8 cellular contexts compared by ENCODE assay signal in genomic region chr6:41723178-41723935, GRCh38. TPM values are rescaled to one million over a fixed set of nuclear protein-coding genes. Genes with fewer than 3 reads are reported as not detected.
DNase-seq lines count a peak whose midpoint lies in the region; ATAC-seq and TF ChIP-seq lines count a peak whose summit lies in the region.

No MANE protein-coding gene starts in this region.

- in situ Hi-C loops in Panc1 (cut with HindIII; ENCODE audit: low pct_unique_long_range_greater_than_20kb, low sequenced_read_pairs), result no loop called here

- H3K4me3 Mint-ChIP-seq in endodermal cell, result no peak overlapping the region

- WGBS in endodermal cell (ENCODE audit: insufficient coverage in 1 of 2, insufficient read length in 1 of 2), 2 experiments, result 72 to 82% methylated on average over 12 to 23 of the region's 23 CpGs

- no TSS peak for BruUV-seq in Panc1 (replicated peaks; lab: Mats Ljungman, UMichigan)

- no peaks in the 10 kb centered on the region for H3K27me3 Mint-ChIP-seq in endodermal cell (ENCODE audit: insufficient read depth)

- no peaks in the 10 kb centered on the region for H3K9me3 Mint-ChIP-seq in endodermal cell

- intact Hi-C loops in Panc1 (cut with micrococcal nuclease; ENCODE audit: unreplicated experiment), result no loop called here

- H3K4me1 ChIP-seq in Panc1 (ENCODE audit: control insufficient read depth, insufficient read depth, low read length) (peaks cover 11% of the 10 kb centered on the region), endodermal cell (ENCODE audit: control insufficient read depth, insufficient read depth, low read length) (no peaks in the 10 kb centered on the region), mononuclear cell (ENCODE audit: insufficient read depth, low read length) (peaks cover 95% of the 10 kb centered on the region)

- no peaks in the 10 kb centered on the region for H3K36me3 Mint-ChIP-seq in endodermal cell (ENCODE audit: low read depth)

- H3K9ac ChIP-seq in endodermal cell (ENCODE audit: extremely low read depth, low read length, poor library complexity, severe bottlenecking), result no peak overlapping the region

- no peaks in the 10 kb centered on the region for H3K36me3 ChIP-seq in Panc1 (ENCODE audit: control insufficient read depth, insufficient read depth, low read length)
- no peaks in the 10 kb centered on the region for H3K36me3 ChIP-seq in endodermal cell (ENCODE audit: control insufficient read depth, insufficient read depth, low read length)

- DNase-seq in AG08396 (ENCODE audit: low spot score) (peak; percentile 94), Panc1 (ENCODE audit: low read depth, low spot score) (no peak), endodermal cell (peak; percentile 74), NCI-H2081 (lab: John Stamatoyannopoulos, UW) (no peak)
- no peak for DNase-seq in stimulated activated naive CD4-positive, alpha-beta T cell (lab: John Stamatoyannopoulos, UW)

- no peak for TF ChIP-seq CTCF in Panc1 (IDR thresholded peaks at IDR 0.05)
- no peak for TF ChIP-seq CTCF in endodermal cell (conservative IDR thresholded peaks at IDR 0.05)

- peak overlapping the region; percentile 44 for H3K27ac Mint-ChIP-seq in endodermal cell

- peak; percentile 77 for ATAC-seq in GM19023 (IDR thresholded peaks at IDR 0.05; ENCODE audit: unreplicated experiment)
- peak; percentile 66 for ATAC-seq in HG03097 (IDR thresholded peaks at IDR 0.05; ENCODE audit: low FRiP score, unreplicated experiment)
- peak; percentile 77 for ATAC-seq in Panc1

- H3K9me3 ChIP-seq in Panc1 (ENCODE audit: control insufficient read depth, insufficient read depth, low read depth, low read length) (no peaks in the 10 kb centered on the region), endodermal cell (ENCODE audit: control insufficient read depth, low read length) (no peaks in the 10 kb centered on the region), mononuclear cell (ENCODE audit: low read depth, low read length) (no peaks in the 10 kb centered on the region)

- CTCF ChIA-PET in Panc1 (lab: Charles Lee), result no interaction called here

- H3K4me3 ChIP-seq in Panc1 (ENCODE audit: low read depth in 2 of 2, low read length in 2 of 2) (no peak overlapping the region), endodermal cell (ENCODE audit: low read length) (no peak overlapping the region), mononuclear cell (ENCODE audit: low read length) (peak overlapping the region; percentile 38)

- POLR2A ChIA-PET in Panc1 (lab: Charles Lee), result no interaction called here

- H3K27ac ChIP-seq in Panc1 (ENCODE audit: low read length) (no peak overlapping the region), endodermal cell (ENCODE audit: low read depth, low read length) (no peak overlapping the region)

- peaks cover 13% of the 10 kb centered on the region for H3K4me1 Mint-ChIP-seq in endodermal cell

- H3K27me3 ChIP-seq in Panc1 (ENCODE audit: control insufficient read depth, insufficient read depth, low read length) (no peaks in the 10 kb centered on the region), endodermal cell (ENCODE audit: control insufficient read depth, insufficient read depth, low read length, poor library complexity, severe bottlenecking) (no peaks in the 10 kb centered on the region), mononuclear cell (ENCODE audit: insufficient read depth, low read length) (no peaks in the 10 kb centered on the region)

RNA-seq across cellular contexts. Expression of gene TFEB, which starts 12.1 kb away (rescaled TPM):
- 13.3 TPM for total RNA-seq in Panc1 (2021; ENCODE audit: unreplicated experiment)
- 14.9 TPM for polyA plus RNA-seq in Panc1 (2012; ENCODE audit: insufficient read length)
- under 1 TPM in 1 of 2 donors, not detected in 1; 0.24 TPM for total RNA-seq in endodermal cell
- polyA plus RNA-seq in endodermal cell (2013, experiment 1 of 2), result 1.2 TPM
- 0.99 TPM for polyA plus RNA-seq in endodermal cell (2013, experiment 2 of 2)
- 18.1 TPM for total RNA-seq in mononuclear cell

RNA-seq across cellular contexts. Expression of gene PGC, which starts 23.8 kb away (rescaled TPM):
- 0.18 TPM for total RNA-seq in Panc1 (2021; ENCODE audit: unreplicated experiment)
- 0.16 TPM for polyA plus RNA-seq in Panc1 (2012; ENCODE audit: insufficient read length)
- total RNA-seq in endodermal cell, result not detected
- polyA plus RNA-seq in endodermal cell (2013, experiment 1 of 2), result not detected
- not detected for polyA plus RNA-seq in endodermal cell (2013, experiment 2 of 2)
- total RNA-seq in mononuclear cell, result 0.10 TPM

RNA-seq across cellular contexts. Expression of gene FRS3, which starts 56.3 kb away (rescaled TPM):
- total RNA-seq in Panc1 (2021; ENCODE audit: unreplicated experiment) (3.0 TPM), endodermal cell (10 to 100 TPM in 1 of 2 donors, 1 to 10 TPM in 1; 7.5 to 12.0 TPM), mononuclear cell (2.1 TPM)
- polyA plus RNA-seq in Panc1 (2012; ENCODE audit: insufficient read length), result 4.9 TPM
- 8.3 TPM for polyA plus RNA-seq in endodermal cell (2013, experiment 1 of 2)
- polyA plus RNA-seq in endodermal cell (2013, experiment 2 of 2), result 9.7 TPM

RNA-seq across cellular contexts. Expression of gene PRICKLE4, which starts 57.2 kb away (rescaled TPM):
- total RNA-seq in Panc1 (2021; ENCODE audit: unreplicated experiment) (1.6 TPM), endodermal cell (1 to 10 TPM; 2.6 to 3.6 TPM), mononuclear cell (0.31 TPM)
- 1.3 TPM for polyA plus RNA-seq in Panc1 (2012; ENCODE audit: insufficient read length)
- polyA plus RNA-seq in endodermal cell (2013, experiment 1 of 2), result 0.71 TPM
- polyA plus RNA-seq in endodermal cell (2013, experiment 2 of 2), result not detected

Comparison
In these comparisons a context has a peak if more than half of its experiments do, and no peak if none do; other contexts are left out.
1. DNase-seq: peak in AG08396 (single experiment) and endodermal cell (single experiment); none in Panc1 (single experiment), NCI-H2081 (0 of 2) and stimulated activated naive CD4-positive, alpha-beta T cell (0 of 6).
2. RNA of gene TFEB, which starts 12.1 kb away (total RNA-seq): 18.1 TPM in mononuclear cell (single experiment) and 13.3 TPM in Panc1 (single experiment); 0.24 TPM in endodermal cell; every median in the first group is over 10 times any median in the second.
3. Peak in every context shown above with its lines, with median percentiles within 50 percentile points of each other: ATAC-seq.